33 cellular contexts compared by ENCODE assay signal in genomic region chr18:38087538-38087937, GRCh38.
"Had no signal": no experiment of that assay in that cellular context is flagged by ENCODE, and none has a peak within 500 bp of the region (broad histone marks: within the 10 kb centered on the region; RNA-seq: fewer than 3 reads in every experiment).

No MANE protein-coding gene starts in this region.

- H3K27ac ChIP-seq: KMS-11 had no signal

- H3K4me3 ChIP-seq: MG63 had no signal

- H3K9me3 ChIP-seq: MG63 had no signal

- H3K36me3 ChIP-seq: MG63 had no signal

- H3K4me2 ChIP-seq: KMS-11 had no signal

- H3K27me3 ChIP-seq: MG63 had no signal

- H3K9ac ChIP-seq: KMS-11 had no signal

- DNase-seq: Karpas-422, Kasumi-1, MG63, MM.1S, MV-4-11, NCI-H1048, NCI-H1092, NCI-H1092 treated with DMSO at 0.1 percent for 48 hours, NCI-H1105, NCI-H1105 treated with DMSO at 0.1 percent for 48 hours, NCI-H1417 treated with DMSO at 0.1 percent for 48 hours, NCI-H1436, NCI-H1436 treated with DMSO at 0.1 percent for 48 hours, NCI-H146, NCI-H1694, NCI-H1694 treated with DMSO at 0.1 percent for 48 hours, NCI-H187, NCI-H187 treated with DMSO at 0.1 percent for 48 hours, NCI-H1930, NCI-H2029, NCI-H2029 treated with DMSO at 0.1 percent for 48 hours, NCI-H2081, NCI-H2081 treated with DMSO at 0.1 percent for 48 hours, NCI-H2107, NCI-H2171, NCI-H2171 treated with DMSO at 0.1 percent for 48 hours, NCI-H2227 treated with DMSO at 0.1 percent for 48 hours, NCI-H226, NCI-H345, NCI-H446, NCI-H446 treated with DMSO at 0.1 percent for 48 hours, NCI-H510A had no signal
